ENCODE assay signal across 1 cellular context in genomic region chr7:151790095-151790825, GRCh38.
TF ChIP-seq lines count a peak whose summit lies in the region.

No MANE protein-coding gene starts in this region.

TF ChIP-seq in HepG2, 621 proteins besides CTCF, POLR2A, EP300 and RAD21 (continued from another document):
- TF ChIP-seq, protein P1, sequence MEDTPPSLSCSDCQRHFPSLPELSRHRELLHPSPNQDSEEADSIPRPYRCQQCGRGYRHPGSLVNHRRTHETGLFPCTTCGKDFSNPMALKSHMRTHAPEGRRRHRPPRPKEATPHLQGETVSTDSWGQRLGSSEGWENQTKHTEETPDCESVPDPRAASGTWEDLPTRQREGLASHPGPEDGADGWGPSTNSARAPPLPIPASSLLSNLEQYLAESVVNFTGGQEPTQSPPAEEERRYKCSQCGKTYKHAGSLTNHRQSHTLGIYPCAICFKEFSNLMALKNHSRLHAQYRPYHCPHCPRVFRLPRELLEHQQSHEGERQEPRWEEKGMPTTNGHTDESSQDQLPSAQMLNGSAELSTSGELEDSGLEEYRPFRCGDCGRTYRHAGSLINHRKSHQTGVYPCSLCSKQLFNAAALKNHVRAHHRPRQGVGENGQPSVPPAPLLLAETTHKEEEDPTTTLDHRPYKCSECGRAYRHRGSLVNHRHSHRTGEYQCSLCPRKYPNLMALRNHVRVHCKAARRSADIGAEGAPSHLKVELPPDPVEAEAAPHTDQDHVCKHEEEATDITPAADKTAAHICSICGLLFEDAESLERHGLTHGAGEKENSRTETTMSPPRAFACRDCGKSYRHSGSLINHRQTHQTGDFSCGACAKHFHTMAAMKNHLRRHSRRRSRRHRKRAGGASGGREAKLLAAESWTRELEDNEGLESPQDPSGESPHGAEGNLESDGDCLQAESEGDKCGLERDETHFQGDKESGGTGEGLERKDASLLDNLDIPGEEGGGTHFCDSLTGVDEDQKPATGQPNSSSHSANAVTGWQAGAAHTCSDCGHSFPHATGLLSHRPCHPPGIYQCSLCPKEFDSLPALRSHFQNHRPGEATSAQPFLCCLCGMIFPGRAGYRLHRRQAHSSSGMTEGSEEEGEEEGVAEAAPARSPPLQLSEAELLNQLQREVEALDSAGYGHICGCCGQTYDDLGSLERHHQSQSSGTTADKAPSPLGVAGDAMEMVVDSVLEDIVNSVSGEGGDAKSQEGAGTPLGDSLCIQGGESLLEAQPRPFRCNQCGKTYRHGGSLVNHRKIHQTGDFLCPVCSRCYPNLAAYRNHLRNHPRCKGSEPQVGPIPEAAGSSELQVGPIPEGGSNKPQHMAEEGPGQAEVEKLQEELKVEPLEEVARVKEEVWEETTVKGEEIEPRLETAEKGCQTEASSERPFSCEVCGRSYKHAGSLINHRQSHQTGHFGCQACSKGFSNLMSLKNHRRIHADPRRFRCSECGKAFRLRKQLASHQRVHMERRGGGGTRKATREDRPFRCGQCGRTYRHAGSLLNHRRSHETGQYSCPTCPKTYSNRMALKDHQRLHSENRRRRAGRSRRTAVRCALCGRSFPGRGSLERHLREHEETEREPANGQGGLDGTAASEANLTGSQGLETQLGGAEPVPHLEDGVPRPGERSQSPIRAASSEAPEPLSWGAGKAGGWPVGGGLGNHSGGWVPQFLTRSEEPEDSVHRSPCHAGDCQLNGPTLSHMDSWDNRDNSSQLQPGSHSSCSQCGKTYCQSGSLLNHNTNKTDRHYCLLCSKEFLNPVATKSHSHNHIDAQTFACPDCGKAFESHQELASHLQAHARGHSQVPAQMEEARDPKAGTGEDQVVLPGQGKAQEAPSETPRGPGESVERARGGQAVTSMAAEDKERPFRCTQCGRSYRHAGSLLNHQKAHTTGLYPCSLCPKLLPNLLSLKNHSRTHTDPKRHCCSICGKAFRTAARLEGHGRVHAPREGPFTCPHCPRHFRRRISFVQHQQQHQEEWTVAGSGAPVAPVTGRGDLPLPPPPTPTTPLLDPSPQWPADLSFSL (CRISPR knock-in tag; IDR thresholded peaks at IDR 0.05) = no peak
- TF ChIP-seq, protein P2, sequence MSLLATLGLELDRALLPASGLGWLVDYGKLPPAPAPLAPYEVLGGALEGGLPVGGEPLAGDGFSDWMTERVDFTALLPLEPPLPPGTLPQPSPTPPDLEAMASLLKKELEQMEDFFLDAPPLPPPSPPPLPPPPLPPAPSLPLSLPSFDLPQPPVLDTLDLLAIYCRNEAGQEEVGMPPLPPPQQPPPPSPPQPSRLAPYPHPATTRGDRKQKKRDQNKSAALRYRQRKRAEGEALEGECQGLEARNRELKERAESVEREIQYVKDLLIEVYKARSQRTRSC (CRISPR knock-in tag; IDR thresholded peaks at IDR 0.05; ENCODE audit: low read depth) = no peak
